2 cellular contexts compared by ENCODE assay signal in the genomic region with DNA sequence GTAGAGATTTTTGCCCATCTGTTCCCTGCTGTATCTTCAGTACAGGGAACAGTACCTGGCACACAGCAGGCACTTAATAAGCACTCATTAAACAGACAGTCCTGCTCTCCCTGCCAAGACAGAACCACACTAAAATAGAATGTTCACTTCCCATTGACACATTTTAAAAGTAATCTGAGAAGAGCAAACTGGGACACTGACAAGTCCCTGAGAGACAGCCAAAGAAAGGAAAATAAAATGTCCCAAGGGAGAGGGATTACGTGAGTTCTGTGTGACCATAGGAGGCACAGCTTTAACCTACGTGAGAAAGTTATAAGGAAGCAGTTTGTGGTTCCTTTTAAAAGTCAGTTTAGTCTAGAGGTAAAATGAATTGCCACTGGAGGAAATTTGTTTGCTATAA.
TF ChIP-seq lines count a peak whose summit lies in the region.

No MANE protein-coding gene starts in this region.

TF ChIP-seq in GM23338, 12 proteins besides CTCF, POLR2A, EP300 and RAD21:
- no peak for TF ChIP-seq ZNF331 (CRISPR knock-in tag; IDR thresholded peaks at IDR 0.05; ENCODE audit: low read depth)
- TF ChIP-seq, protein P1, sequence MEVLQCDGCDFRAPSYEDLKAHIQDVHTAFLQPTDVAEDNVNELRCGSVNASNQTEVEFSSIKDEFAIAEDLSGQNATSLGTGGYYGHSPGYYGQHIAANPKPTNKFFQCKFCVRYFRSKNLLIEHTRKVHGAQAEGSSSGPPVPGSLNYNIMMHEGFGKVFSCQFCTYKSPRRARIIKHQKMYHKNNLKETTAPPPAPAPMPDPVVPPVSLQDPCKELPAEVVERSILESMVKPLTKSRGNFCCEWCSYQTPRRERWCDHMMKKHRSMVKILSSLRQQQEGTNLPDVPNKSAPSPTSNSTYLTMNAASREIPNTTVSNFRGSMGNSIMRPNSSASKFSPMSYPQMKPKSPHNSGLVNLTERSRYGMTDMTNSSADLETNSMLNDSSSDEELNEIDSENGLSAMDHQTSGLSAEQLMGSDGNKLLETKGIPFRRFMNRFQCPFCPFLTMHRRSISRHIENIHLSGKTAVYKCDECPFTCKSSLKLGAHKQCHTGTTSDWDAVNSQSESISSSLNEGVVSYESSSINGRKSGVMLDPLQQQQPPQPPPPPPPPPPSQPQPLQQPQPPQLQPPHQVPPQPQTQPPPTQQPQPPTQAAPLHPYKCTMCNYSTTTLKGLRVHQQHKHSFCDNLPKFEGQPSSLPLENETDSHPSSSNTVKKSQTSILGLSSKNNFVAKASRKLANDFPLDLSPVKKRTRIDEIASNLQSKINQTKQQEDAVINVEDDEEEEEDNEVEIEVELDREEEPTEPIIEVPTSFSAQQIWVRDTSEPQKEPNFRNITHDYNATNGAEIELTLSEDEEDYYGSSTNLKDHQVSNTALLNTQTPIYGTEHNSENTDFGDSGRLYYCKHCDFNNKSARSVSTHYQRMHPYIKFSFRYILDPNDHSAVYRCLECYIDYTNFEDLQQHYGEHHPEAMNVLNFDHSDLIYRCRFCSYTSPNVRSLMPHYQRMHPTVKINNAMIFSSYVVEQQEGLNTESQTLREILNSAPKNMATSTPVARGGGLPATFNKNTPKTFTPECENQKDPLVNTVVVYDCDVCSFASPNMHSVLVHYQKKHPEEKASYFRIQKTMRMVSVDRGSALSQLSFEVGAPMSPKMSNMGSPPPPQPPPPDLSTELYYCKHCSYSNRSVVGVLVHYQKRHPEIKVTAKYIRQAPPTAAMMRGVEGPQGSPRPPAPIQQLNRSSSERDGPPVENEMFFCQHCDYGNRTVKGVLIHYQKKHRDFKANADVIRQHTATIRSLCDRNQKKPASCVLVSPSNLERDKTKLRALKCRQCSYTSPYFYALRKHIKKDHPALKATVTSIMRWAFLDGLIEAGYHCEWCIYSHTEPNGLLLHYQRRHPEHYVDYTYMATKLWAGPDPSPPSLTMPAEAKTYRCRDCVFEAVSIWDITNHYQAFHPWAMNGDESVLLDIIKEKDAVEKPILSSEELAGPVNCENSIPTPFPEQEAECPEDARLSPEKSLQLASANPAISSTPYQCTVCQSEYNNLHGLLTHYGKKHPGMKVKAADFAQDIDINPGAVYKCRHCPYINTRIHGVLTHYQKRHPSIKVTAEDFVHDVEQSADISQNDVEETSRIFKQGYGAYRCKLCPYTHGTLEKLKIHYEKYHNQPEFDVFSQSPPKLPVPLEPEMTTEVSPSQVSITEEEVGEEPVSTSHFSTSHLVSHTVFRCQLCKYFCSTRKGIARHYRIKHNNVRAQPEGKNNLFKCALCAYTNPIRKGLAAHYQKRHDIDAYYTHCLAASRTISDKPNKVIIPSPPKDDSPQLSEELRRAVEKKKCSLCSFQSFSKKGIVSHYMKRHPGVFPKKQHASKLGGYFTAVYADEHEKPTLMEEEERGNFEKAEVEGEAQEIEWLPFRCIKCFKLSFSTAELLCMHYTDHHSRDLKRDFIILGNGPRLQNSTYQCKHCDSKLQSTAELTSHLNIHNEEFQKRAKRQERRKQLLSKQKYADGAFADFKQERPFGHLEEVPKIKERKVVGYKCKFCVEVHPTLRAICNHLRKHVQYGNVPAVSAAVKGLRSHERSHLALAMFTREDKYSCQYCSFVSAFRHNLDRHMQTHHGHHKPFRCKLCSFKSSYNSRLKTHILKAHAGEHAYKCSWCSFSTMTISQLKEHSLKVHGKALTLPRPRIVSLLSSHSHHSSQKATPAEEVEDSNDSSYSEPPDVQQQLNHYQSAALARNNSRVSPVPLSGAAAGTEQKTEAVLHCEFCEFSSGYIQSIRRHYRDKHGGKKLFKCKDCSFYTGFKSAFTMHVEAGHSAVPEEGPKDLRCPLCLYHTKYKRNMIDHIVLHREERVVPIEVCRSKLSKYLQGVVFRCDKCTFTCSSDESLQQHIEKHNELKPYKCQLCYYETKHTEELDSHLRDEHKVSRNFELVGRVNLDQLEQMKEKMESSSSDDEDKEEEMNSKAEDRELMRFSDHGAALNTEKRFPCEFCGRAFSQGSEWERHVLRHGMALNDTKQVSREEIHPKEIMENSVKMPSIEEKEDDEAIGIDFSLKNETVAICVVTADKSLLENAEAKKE (CRISPR knock-in tag; IDR thresholded peaks at IDR 0.05): no peak
- no peak for TF ChIP-seq EZH2 (IDR thresholded peaks at IDR 0.05; ENCODE audit: low read depth, unreplicated experiment)
- TF ChIP-seq, protein P2, sequence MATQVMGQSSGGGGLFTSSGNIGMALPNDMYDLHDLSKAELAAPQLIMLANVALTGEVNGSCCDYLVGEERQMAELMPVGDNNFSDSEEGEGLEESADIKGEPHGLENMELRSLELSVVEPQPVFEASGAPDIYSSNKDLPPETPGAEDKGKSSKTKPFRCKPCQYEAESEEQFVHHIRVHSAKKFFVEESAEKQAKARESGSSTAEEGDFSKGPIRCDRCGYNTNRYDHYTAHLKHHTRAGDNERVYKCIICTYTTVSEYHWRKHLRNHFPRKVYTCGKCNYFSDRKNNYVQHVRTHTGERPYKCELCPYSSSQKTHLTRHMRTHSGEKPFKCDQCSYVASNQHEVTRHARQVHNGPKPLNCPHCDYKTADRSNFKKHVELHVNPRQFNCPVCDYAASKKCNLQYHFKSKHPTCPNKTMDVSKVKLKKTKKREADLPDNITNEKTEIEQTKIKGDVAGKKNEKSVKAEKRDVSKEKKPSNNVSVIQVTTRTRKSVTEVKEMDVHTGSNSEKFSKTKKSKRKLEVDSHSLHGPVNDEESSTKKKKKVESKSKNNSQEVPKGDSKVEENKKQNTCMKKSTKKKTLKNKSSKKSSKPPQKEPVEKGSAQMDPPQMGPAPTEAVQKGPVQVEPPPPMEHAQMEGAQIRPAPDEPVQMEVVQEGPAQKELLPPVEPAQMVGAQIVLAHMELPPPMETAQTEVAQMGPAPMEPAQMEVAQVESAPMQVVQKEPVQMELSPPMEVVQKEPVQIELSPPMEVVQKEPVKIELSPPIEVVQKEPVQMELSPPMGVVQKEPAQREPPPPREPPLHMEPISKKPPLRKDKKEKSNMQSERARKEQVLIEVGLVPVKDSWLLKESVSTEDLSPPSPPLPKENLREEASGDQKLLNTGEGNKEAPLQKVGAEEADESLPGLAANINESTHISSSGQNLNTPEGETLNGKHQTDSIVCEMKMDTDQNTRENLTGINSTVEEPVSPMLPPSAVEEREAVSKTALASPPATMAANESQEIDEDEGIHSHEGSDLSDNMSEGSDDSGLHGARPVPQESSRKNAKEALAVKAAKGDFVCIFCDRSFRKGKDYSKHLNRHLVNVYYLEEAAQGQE (IDR thresholded peaks at IDR 0.05; ENCODE audit: unreplicated experiment): no peak
- TF ChIP-seq JUNB (IDR thresholded peaks at IDR 0.05; ENCODE audit: unreplicated experiment): no peak
- no peak for TF ChIP-seq POLR2AphosphoS5 (IDR thresholded peaks at IDR 0.05; ENCODE audit: low read depth)
- no peak for TF ChIP-seq STAT1 (IDR thresholded peaks at IDR 0.05; ENCODE audit: unreplicated experiment)
- no peak for TF ChIP-seq CREB1 (CRISPR knock-in tag; IDR thresholded peaks at IDR 0.05; ENCODE audit: low read depth)
- TF ChIP-seq, protein P3, sequence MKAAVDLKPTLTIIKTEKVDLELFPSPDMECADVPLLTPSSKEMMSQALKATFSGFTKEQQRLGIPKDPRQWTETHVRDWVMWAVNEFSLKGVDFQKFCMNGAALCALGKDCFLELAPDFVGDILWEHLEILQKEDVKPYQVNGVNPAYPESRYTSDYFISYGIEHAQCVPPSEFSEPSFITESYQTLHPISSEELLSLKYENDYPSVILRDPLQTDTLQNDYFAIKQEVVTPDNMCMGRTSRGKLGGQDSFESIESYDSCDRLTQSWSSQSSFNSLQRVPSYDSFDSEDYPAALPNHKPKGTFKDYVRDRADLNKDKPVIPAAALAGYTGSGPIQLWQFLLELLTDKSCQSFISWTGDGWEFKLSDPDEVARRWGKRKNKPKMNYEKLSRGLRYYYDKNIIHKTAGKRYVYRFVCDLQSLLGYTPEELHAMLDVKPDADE (IDR thresholded peaks at IDR 0.05): no peak
- no peak for TF ChIP-seq EZH2phosphoT487 (IDR thresholded peaks at IDR 0.05; ENCODE audit: unreplicated experiment)

TF ChIP-seq in H1, 55 proteins besides CTCF, POLR2A, EP300 and RAD21:
- no peak for TF ChIP-seq HDAC6 (IDR thresholded peaks at IDR 0.05; ENCODE audit: low read depth, low read length)
- no peak for TF ChIP-seq TAF7 (optimal IDR thresholded peaks at IDR 0.05; ENCODE audit: borderline replicate concordance, low read depth, low read length)
- TF ChIP-seq E2F6 (IDR thresholded peaks at IDR 0.05): no peak
- no peak for TF ChIP-seq BCL11A (IDR thresholded peaks at IDR 0.05; ENCODE audit: low read depth in 2 of 2, low read length in 2 of 2)
- no peak for TF ChIP-seq GTF2F1 (IDR thresholded peaks at IDR 0.05; ENCODE audit: borderline replicate concordance, low read depth, low read length)
- no peak for TF ChIP-seq SUZ12 (IDR thresholded peaks at IDR 0.05; ENCODE audit: low read length)
- TF ChIP-seq KDM4A (IDR thresholded peaks at IDR 0.05; ENCODE audit: low read depth, low read length, severe bottlenecking): no peak
